ENCODE assay signal across 8 cellular contexts in the genomic region with DNA sequence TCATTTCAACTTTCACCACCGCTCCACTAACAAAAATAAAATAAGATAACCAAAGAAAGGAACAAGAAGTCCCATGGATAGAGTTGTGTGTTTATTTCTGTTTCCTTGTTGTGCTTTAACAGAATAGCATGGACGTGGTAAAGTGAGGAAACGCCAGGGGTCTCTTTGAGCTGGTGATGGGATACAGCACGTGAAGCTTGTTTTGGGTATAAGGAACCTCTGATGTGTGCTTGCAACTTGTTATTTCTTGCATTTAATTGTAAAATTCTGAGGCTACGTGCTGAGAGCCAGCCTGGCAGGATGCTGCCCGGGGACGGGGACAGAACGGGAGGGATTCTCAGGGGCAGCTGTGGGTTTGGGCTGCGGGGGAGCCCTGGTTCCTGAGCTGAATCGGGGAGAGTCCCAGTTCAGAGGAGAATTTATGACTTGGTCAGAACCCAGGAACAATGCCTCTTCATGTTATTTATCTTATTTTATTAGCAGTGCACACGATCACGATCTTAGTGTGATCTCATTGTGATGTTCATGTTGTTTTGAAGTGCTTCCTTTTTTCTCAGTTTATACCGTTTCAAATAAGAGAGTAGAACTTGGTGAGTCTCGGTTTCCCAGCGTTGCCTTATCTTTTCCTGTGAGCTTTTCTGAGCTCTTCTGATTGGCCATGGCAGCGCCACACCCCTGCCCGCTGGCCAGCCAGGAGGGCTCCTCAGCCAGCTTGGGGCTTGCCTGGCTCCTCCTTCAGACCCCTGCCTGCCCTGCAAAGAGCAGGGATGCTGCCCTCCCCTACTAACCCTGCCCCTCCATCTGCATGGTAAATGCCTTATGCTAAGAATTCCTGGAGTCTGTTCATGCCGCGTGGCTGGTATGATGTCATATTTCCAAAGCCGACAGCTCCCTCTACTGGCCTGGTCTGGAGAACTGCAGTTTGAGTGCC.
A peak's percentile ranks its signal among the peaks of the same experiment; 100 is the strongest.
DNase-seq lines count a peak whose midpoint lies in the region; ATAC-seq, FAIRE-seq and TF ChIP-seq lines count a peak whose summit lies in the region.

No MANE protein-coding gene starts in this region.

- no peaks in the 10 kb centered on the region for H3K9me3 Mint-ChIP-seq in endothelial cell (ENCODE audit: unreplicated experiment)

- peak overlapping the region; percentile 80 for H3K4me3 Mint-ChIP-seq in endothelial cell (ENCODE audit: unreplicated experiment)

- H3K4me1 Mint-ChIP-seq in endothelial cell (ENCODE audit: unreplicated experiment), result peaks cover 2% of the 10 kb centered on the region

- WGBS in mesodermal cell (ENCODE audit: insufficient coverage in 2 of 2), 2 experiments, result 4% methylated on average over 16 of the region's 20 CpGs

- TF ChIP-seq CTCF in endothelial cell (IDR thresholded peaks at IDR 0.05; ENCODE audit: unreplicated experiment), result peak; percentile 96

- ATAC-seq in GM21381 (IDR thresholded peaks at IDR 0.05; ENCODE audit: unreplicated experiment), result peak; percentile 44

- FAIRE-seq in HTR-8/SVneo (lab: Jason Lieb, UNC), result peak; percentile 97

- no peaks in the 10 kb centered on the region for H3K9me3 ChIP-seq in mesodermal cell (ENCODE audit: control insufficient read depth, low read length)

- H3K36me3 ChIP-seq in mesodermal cell (ENCODE audit: control insufficient read depth, insufficient read depth, low read length), result peaks cover 4% of the 10 kb centered on the region

- H3K4me3 ChIP-seq in mesodermal cell (ENCODE audit: extremely low read depth, insufficient read depth, low read length, poor library complexity, severe bottlenecking), result peak overlapping the region; percentile 28

- peaks cover 3% of the 10 kb centered on the region for H3K27me3 Mint-ChIP-seq in endothelial cell (ENCODE audit: unreplicated experiment)

- H3K36me3 Mint-ChIP-seq in endothelial cell (ENCODE audit: low read depth, unreplicated experiment), result no peaks in the 10 kb centered on the region

- H3K4me1 ChIP-seq in mesodermal cell (ENCODE audit: control insufficient read depth, insufficient read depth, low read length, poor library complexity, severe bottlenecking), result peaks cover 13% of the 10 kb centered on the region

- peak overlapping the region; percentile 76 for H3K27ac Mint-ChIP-seq in endothelial cell (ENCODE audit: unreplicated experiment)

- DNase-seq in D341Med (ENCODE audit: low spot score), result peak; percentile 94
- DNase-seq in HTR-8/SVneo (ENCODE audit: insufficient read length, low spot score), result peak; percentile 100
- peak; percentile 99 for DNase-seq in NOMO-1 treated with dmso at 0.1 percent for 144 hours (lab: John Stamatoyannopoulos, UW; ENCODE audit: unreplicated experiment)
- DNase-seq in activated CD8-positive, alpha-beta memory T cell treated with anti-CD3 and anti-CD28 coated beads, Interleukin-2, amount 50 U/mL, for 24 hours (ENCODE audit: extremely low read depth), result peak; percentile 72
- peak; percentile 97 for DNase-seq in endothelial cell (ENCODE audit: low spot score)
- DNase-seq in stimulated activated CD8-positive, alpha-beta memory T cell treated with anti-CD3 and anti-CD28 coated beads, Interleukin-15, amount 100 ng/mL, for 4 hours (ENCODE audit: low read depth in 2 of 2), result peak; percentile 48 to 73

- H3K27ac ChIP-seq in mesodermal cell (ENCODE audit: low read depth, low read length, severe bottlenecking), result peak overlapping the region; percentile 74

Comparison
In these comparisons a context has a peak if more than half of its experiments do, and no peak if none do; other contexts are left out.
1. Peak in every context shown above with its lines: DNase-seq, ATAC-seq, H3K4me3 ChIP-seq and H3K27ac ChIP-seq.